ENCODE assay signal across 14 cellular contexts in the genomic region with DNA sequence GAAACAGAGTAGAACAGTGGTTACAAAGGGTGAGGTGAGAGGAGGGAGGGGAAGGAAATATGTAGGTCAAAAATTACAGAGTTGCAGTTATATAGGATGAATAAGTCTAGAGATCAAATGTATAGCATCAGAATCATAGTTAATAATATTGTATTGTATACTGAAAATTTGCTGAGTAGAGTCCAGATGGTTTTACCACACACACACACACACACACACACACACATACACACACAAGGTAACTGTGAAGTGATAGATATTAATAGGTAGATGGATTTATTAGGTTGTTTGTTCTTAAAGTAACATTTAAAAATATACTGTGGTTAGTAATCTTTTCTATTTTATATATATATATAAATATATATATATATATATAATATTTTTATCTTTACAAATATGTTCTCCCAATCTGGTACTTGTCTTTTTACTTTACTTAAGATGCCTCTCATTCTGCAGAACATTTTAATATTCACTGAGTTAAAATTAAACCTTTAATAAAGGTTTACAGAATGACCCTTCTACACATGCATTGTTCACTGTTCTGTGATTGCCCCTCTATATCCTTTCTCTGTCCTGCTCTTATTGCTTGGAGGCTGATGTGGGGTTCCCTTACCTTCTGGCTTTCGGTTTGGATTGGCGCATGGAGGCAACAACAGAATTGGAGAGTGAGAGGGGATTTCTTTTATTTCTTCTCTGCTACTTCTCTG. TPM values are rescaled to one million over a fixed set of nuclear protein-coding genes. Genes with fewer than 3 reads are reported as not detected.
DNase-seq lines count a peak whose midpoint lies in the region; ATAC-seq and TF ChIP-seq lines count a peak whose summit lies in the region.
"Had no signal": no experiment of that assay in that cellular context is flagged by ENCODE, and none has a peak within 500 bp of the region (broad histone marks: within the 10 kb centered on the region; RNA-seq: fewer than 3 reads in every experiment).

No MANE protein-coding gene starts in this region.

- TF ChIP-seq CTCF in cardiac muscle cell (IDR thresholded peaks at IDR 0.05; ENCODE audit: low read depth, low read length) (no peak), brain (conservative IDR thresholded peaks at IDR 0.05) (no peak), tibial artery (IDR thresholded peaks at IDR 0.05) (no peak)

- H3K36me3 ChIP-seq in cardiac muscle cell, result no peaks in the 10 kb centered on the region
- no peaks in the 10 kb centered on the region for H3K36me3 ChIP-seq in tibial artery
- H3K36me3 ChIP-seq: esophagus muscularis mucosa, MG63 had no signal

- no peak for ATAC-seq in left cardiac atrium
- ATAC-seq: activated CD4-positive, alpha-beta T cell treated with anti-CD3 and anti-CD28 coated beads for 36 hours had no signal

- peaks cover 12% of the 10 kb centered on the region for H3K36me3 Mint-ChIP-seq in brain
- H3K36me3 Mint-ChIP-seq in activated T-cell treated with anti-CD3 and anti-CD28 coated beads, Interleukin-2, amount 50 U/mL, for 24 hours (ENCODE audit: low read depth), result no peaks in the 10 kb centered on the region
- H3K36me3 Mint-ChIP-seq: activated naive CD4-positive, alpha-beta T cell treated with anti-CD3 and anti-CD28 coated beads, Interleukin-2, amount 10 ng/mL, durations not matched to agents 7 days and 5 days; naive B cell had no signal

- H3K4me1 Mint-ChIP-seq in brain, result peaks cover 46% of the 10 kb centered on the region
- H3K4me1 Mint-ChIP-seq in activated T-cell treated with anti-CD3 and anti-CD28 coated beads, Interleukin-2, amount 50 U/mL, for 24 hours (ENCODE audit: low read depth), result no peaks in the 10 kb centered on the region
- H3K4me1 Mint-ChIP-seq: activated CD4-positive, alpha-beta T cell treated with anti-CD3 and anti-CD28 coated beads for 36 hours; activated naive CD4-positive, alpha-beta T cell treated with anti-CD3 and anti-CD28 coated beads, Interleukin-2, amount 10 ng/mL, durations not matched to agents 7 days and 5 days; naive B cell had no signal

- peak overlapping the region; percentile 17 for H3K4me3 ChIP-seq in cardiac muscle cell
- H3K4me3 ChIP-seq in iPS-18c (ENCODE audit: insufficient read depth, low read depth, low read length), result 0 out of 2 replicates have a peak overlapping the region, but pooled peaks have one; percentile 24
- H3K4me3 ChIP-seq in tibial artery, result peak overlapping the region; percentile 3 to 20
- H3K4me3 ChIP-seq: MG63 had no signal

- peak overlapping the region; percentile 81 to 94 (median 88) for H3K4me3 Mint-ChIP-seq in brain
- H3K4me3 Mint-ChIP-seq in activated T-cell treated with anti-CD3 and anti-CD28 coated beads, Interleukin-2, amount 50 U/mL, for 24 hours, result no peak overlapping the region
- H3K4me3 Mint-ChIP-seq: activated CD4-positive, alpha-beta T cell treated with anti-CD3 and anti-CD28 coated beads for 36 hours; activated naive CD4-positive, alpha-beta T cell treated with anti-CD3 and anti-CD28 coated beads, Interleukin-2, amount 10 ng/mL, durations not matched to agents 7 days and 5 days; naive B cell had no signal

- peak overlapping the region; percentile 92 to 99 (median 98) for H3K27ac Mint-ChIP-seq in brain
- no peak overlapping the region for H3K27ac Mint-ChIP-seq in activated T-cell treated with anti-CD3 and anti-CD28 coated beads, Interleukin-2, amount 50 U/mL, for 24 hours
- H3K27ac Mint-ChIP-seq: activated CD4-positive, alpha-beta T cell treated with anti-CD3 and anti-CD28 coated beads for 36 hours; activated naive CD4-positive, alpha-beta T cell treated with anti-CD3 and anti-CD28 coated beads, Interleukin-2, amount 10 ng/mL, durations not matched to agents 7 days and 5 days; naive B cell had no signal

- H3K27me3 Mint-ChIP-seq in brain, result no peaks in the 10 kb centered on the region
- H3K27me3 Mint-ChIP-seq in activated T-cell treated with anti-CD3 and anti-CD28 coated beads, Interleukin-2, amount 50 U/mL, for 24 hours, result no peaks in the 10 kb centered on the region
- H3K27me3 Mint-ChIP-seq: activated CD4-positive, alpha-beta T cell treated with anti-CD3 and anti-CD28 coated beads for 36 hours; activated naive CD4-positive, alpha-beta T cell treated with anti-CD3 and anti-CD28 coated beads, Interleukin-2, amount 10 ng/mL, durations not matched to agents 7 days and 5 days; naive B cell had no signal

- no peaks in the 10 kb centered on the region for H3K27me3 ChIP-seq in cardiac muscle cell
- no peaks in the 10 kb centered on the region for H3K27me3 ChIP-seq in tibial artery
- H3K27me3 ChIP-seq: esophagus muscularis mucosa, MG63 had no signal

- H3K27ac ChIP-seq in cardiac muscle cell (peak overlapping the region; percentile 75), tibial artery (no peak overlapping the region)
- H3K27ac ChIP-seq: esophagus muscularis mucosa had no signal

- intact Hi-C loops in left cardiac atrium (cut with DNase I) (no loop called here), tibial artery (cut with DNase I; ENCODE audit: low total_unique reads) (no loop called here)

- DNase-seq in cardiac muscle cell (ENCODE audit: low read depth in 1 of 2, low spot score in 1 of 2) (no peak), left cardiac atrium (no peak), tibial artery (no peak), NCI-H2196 (lab: John Stamatoyannopoulos, UW; ENCODE audit: unreplicated experiment) (no peak)
- DNase-seq in activated CD4-positive, alpha-beta T cell treated with anti-CD3 and anti-CD28 coated beads, Interleukin-2, amount 50 U/mL, for 4 hours, result no peak
- DNase-seq in activated T-cell treated with anti-CD3 and anti-CD28 coated beads, Interleukin-2, amount 50 U/mL, for 24 hours, result no peak
- DNase-seq: activated CD4-positive, alpha-beta T cell treated with anti-CD3 and anti-CD28 coated beads for 36 hours; activated naive CD4-positive, alpha-beta T cell treated with anti-CD3 and anti-CD28 coated beads, Interleukin-2, amount 10 ng/mL, durations not matched to agents 7 days and 5 days; naive B cell; stimulated activated CD4-positive, alpha-beta T cell treated with anti-CD3 and anti-CD28 coated beads, Interleukin-4, amount 100 ng/mL, for 24 hours had no signal

- H3K9me3 ChIP-seq in cardiac muscle cell (ENCODE audit: low read depth) (no peaks in the 10 kb centered on the region), iPS-18c (ENCODE audit: control insufficient read depth, insufficient read depth, low read length) (no peaks in the 10 kb centered on the region), tibial artery (no peaks in the 10 kb centered on the region)
- H3K9me3 ChIP-seq: esophagus muscularis mucosa had no signal

- peaks cover 6 to 15% (median 11%) of the 10 kb centered on the region in 5 experiments for H3K9me3 Mint-ChIP-seq in brain
- H3K9me3 Mint-ChIP-seq in activated T-cell treated with anti-CD3 and anti-CD28 coated beads, Interleukin-2, amount 50 U/mL, for 24 hours, result no peaks in the 10 kb centered on the region
- H3K9me3 Mint-ChIP-seq: activated naive CD4-positive, alpha-beta T cell treated with anti-CD3 and anti-CD28 coated beads, Interleukin-2, amount 10 ng/mL, durations not matched to agents 7 days and 5 days had no signal

- peaks cover 5% of the 10 kb centered on the region for H3K4me1 ChIP-seq in cardiac muscle cell (ENCODE audit: low read depth)
- H3K4me1 ChIP-seq in tibial artery, result no peaks in the 10 kb centered on the region
- H3K4me1 ChIP-seq: esophagus muscularis mucosa had no signal

RNA-seq across cellular contexts. Expression of a gene that starts 0.4 kb away (rescaled TPM):
- total RNA-seq in cardiac muscle cell (2.8 and 3.2 TPM in 2 replicates), left cardiac atrium (under 1 TPM; 0.74 to 0.86 TPM)
- polyA plus RNA-seq in cardiac muscle cell (2.1 and 2.5 TPM in 2 replicates), brain (ENCODE audit: insufficient read depth, low read depth, low replicate concordance) (0.20 TPM)
- total RNA-seq: activated CD4-positive, alpha-beta T cell treated with anti-CD3 and anti-CD28 coated beads for 36 hours had no signal
